19 cellular contexts compared by ENCODE assay signal in genomic region chr4:2497324-2497723, GRCh38. TPM values are rescaled to one million over a fixed set of nuclear protein-coding genes. Genes with fewer than 3 reads are reported as not detected.
DNase-seq lines count a peak whose midpoint lies in the region; ATAC-seq, FAIRE-seq and TF ChIP-seq lines count a peak whose summit lies in the region.
"Had no signal": no experiment of that assay in that cellular context is flagged by ENCODE, and none has a peak within 500 bp of the region (broad histone marks: within the 10 kb centered on the region; RNA-seq: fewer than 3 reads in every experiment).

No MANE protein-coding gene starts in this region.

- H3K36me3 ChIP-seq in OCI-LY3 (replicated peaks; ENCODE audit: low read depth, low read length) (peaks cover 54% of the 10 kb centered on the region), lower lobe of right lung (peaks cover 92% of the 10 kb centered on the region), ascending aorta (peaks cover 48 to 82% of the 10 kb centered on the region in 2 donors), breast epithelium (no peaks in the 10 kb centered on the region)

- H3K9me3 ChIP-seq in OCI-LY3 (ENCODE audit: insufficient read depth, low read length) (no peaks in the 10 kb centered on the region), lower lobe of right lung (no peaks in the 10 kb centered on the region), ascending aorta (peaks cover 0 to 9% of the 10 kb centered on the region in 2 donors), breast epithelium (no peaks in the 10 kb centered on the region)
- H3K9me3 ChIP-seq: A549, MG63, Peyer's patch had no signal

- intact Hi-C loops in natural killer cell (cut with micrococcal nuclease): no loop called here
- intact Hi-C loops in lower lobe of right lung (cut with DNase I): no loop called here
- intact Hi-C loops in ascending aorta (cut with DNase I): no loop called here
- intact Hi-C loops in breast epithelium (cut with DNase I; ENCODE audit: low total_unique reads): no loop called here

- H3K4me3 Mint-ChIP-seq in natural killer cell (no peak overlapping the region), naive B cell (peak overlapping the region in 6 of 8 donors; percentile 24 to 82 (median 60))
- no peak overlapping the region for H3K4me3 Mint-ChIP-seq in natural killer cell treated with Interleukin-12 subunit alpha and Interleukin-12 subunit beta and Interleukin-15 and Interleukin-18, amount 100 ng/mL, for 72 hours

- no peak for ATAC-seq in natural killer cell
- ATAC-seq in natural killer cell treated with Interleukin-12 subunit alpha and Interleukin-12 subunit beta and Interleukin-15 and Interleukin-18, amount 100 ng/mL, for 72 hours: no peak
- peak; percentile 18 to 30 for ATAC-seq in naive B cell (ENCODE audit: low read depth in 2 of 2)
- ATAC-seq in lower lobe of right lung: no peak
- ATAC-seq: A549 had no signal

- H3K4me1 ChIP-seq in OCI-LY3 (ENCODE audit: low read length) (peaks cover 32% of the 10 kb centered on the region), lower lobe of right lung (peaks cover 19% of the 10 kb centered on the region), ascending aorta (peaks cover 0 to 3% of the 10 kb centered on the region in 2 donors), breast epithelium (no peaks in the 10 kb centered on the region)
- H3K4me1 ChIP-seq: A549 had no signal

- peaks cover 68% of the 10 kb centered on the region for H3K79me2 ChIP-seq in OCI-LY3 (ENCODE audit: low read length)

- TF ChIP-seq CTCF in natural killer cell (IDR thresholded peaks at IDR 0.05): no peak
- TF ChIP-seq CTCF in OCI-LY3 (IDR thresholded peaks at IDR 0.05; ENCODE audit: low read depth, low read length): no peak
- no peak for TF ChIP-seq CTCF in lower lobe of right lung (IDR thresholded peaks at IDR 0.05)
- no peak for TF ChIP-seq CTCF in ascending aorta (IDR thresholded peaks at IDR 0.05)
- TF ChIP-seq CTCF in breast epithelium (IDR thresholded peaks at IDR 0.05): no peak

- H3K27me3 Mint-ChIP-seq in natural killer cell (ENCODE audit: low read depth in 2 of 2) (no peaks in the 10 kb centered on the region), naive B cell (no peaks in the 10 kb centered on the region)
- H3K27me3 Mint-ChIP-seq in natural killer cell treated with Interleukin-12 subunit alpha and Interleukin-12 subunit beta and Interleukin-15 and Interleukin-18, amount 100 ng/mL, for 72 hours: no peaks in the 10 kb centered on the region
- H3K27me3 Mint-ChIP-seq: CD4-positive, CD25-positive, alpha-beta regulatory T cell had no signal

- H3K4me1 Mint-ChIP-seq in natural killer cell (peaks cover 20 to 23% of the 10 kb centered on the region in 2 donors), naive B cell (peaks cover 29 to 36% (median 36%) of the 10 kb centered on the region in 3 donors)
- peaks cover 14 to 32% of the 10 kb centered on the region in 2 donors for H3K4me1 Mint-ChIP-seq in natural killer cell treated with Interleukin-12 subunit alpha and Interleukin-12 subunit beta and Interleukin-15 and Interleukin-18, amount 100 ng/mL, for 72 hours (ENCODE audit: low read depth in 2 of 2)

- H3K4me2 ChIP-seq in OCI-LY3 (ENCODE audit: low read length): peak overlapping the region; percentile 34
- H3K4me2 ChIP-seq: A549, KMS-11 had no signal

- H3K4me3 ChIP-seq in OCI-LY3 (ENCODE audit: low read length) (no peak overlapping the region), lower lobe of right lung (no peak overlapping the region), ascending aorta (no peak overlapping the region), breast epithelium (no peak overlapping the region)
- H3K4me3 ChIP-seq: A549, MG63, Peyer's patch had no signal

- H3K9me3 Mint-ChIP-seq in natural killer cell (no peaks in the 10 kb centered on the region), naive B cell (peaks cover 0 to 2% (median 0%) of the 10 kb centered on the region in 7 donors)
- H3K9me3 Mint-ChIP-seq in natural killer cell treated with Interleukin-12 subunit alpha and Interleukin-12 subunit beta and Interleukin-15 and Interleukin-18, amount 100 ng/mL, for 72 hours: no peaks in the 10 kb centered on the region
- H3K9me3 Mint-ChIP-seq: CD4-positive, CD25-positive, alpha-beta regulatory T cell had no signal

- H2AFZ ChIP-seq in OCI-LY3 (ENCODE audit: low read depth, low read length): no peak overlapping the region

- peak overlapping the region; percentile 48 for H3K27ac ChIP-seq in OCI-LY3 (ENCODE audit: low read length)
- no peak overlapping the region for H3K27ac ChIP-seq in lower lobe of right lung
- no peak overlapping the region for H3K27ac ChIP-seq in ascending aorta
- H3K27ac ChIP-seq in breast epithelium: no peak overlapping the region
- H3K27ac ChIP-seq: A549, KMS-11 had no signal

- no peaks in the 10 kb centered on the region for H3K27me3 ChIP-seq in OCI-LY3 (ENCODE audit: low read depth, low read length)
- no peaks in the 10 kb centered on the region for H3K27me3 ChIP-seq in lower lobe of right lung (ENCODE audit: low read depth)
- no peaks in the 10 kb centered on the region for H3K27me3 ChIP-seq in ascending aorta
- no peaks in the 10 kb centered on the region for H3K27me3 ChIP-seq in breast epithelium
- H3K27me3 ChIP-seq: MG63, Peyer's patch had no signal

- no peak overlapping the region for H3K9ac ChIP-seq in OCI-LY3 (ENCODE audit: low read length)
- H3K9ac ChIP-seq: KMS-11 had no signal

- FAIRE-seq in urothelium cell line (lab: Jason Lieb, UNC): no peak
- FAIRE-seq: A549 had no signal

- no peak for TF ChIP-seq POLR2A in breast epithelium (IDR thresholded peaks at IDR 0.05)

- H4K20me1 ChIP-seq in OCI-LY3 (ENCODE audit: insufficient read depth, low read length): peaks cover 77% of the 10 kb centered on the region

- H3K36me3 Mint-ChIP-seq in natural killer cell (no peaks in the 10 kb centered on the region), naive B cell (peaks cover 8 to 15% of the 10 kb centered on the region in 2 donors)
- H3K36me3 Mint-ChIP-seq in natural killer cell treated with Interleukin-12 subunit alpha and Interleukin-12 subunit beta and Interleukin-15 and Interleukin-18, amount 100 ng/mL, for 72 hours: peaks cover 7% of the 10 kb centered on the region

- H3K27ac Mint-ChIP-seq in natural killer cell: peak overlapping the region; percentile 2 to 66
- H3K27ac Mint-ChIP-seq in natural killer cell treated with Interleukin-12 subunit alpha and Interleukin-12 subunit beta and Interleukin-15 and Interleukin-18, amount 100 ng/mL, for 72 hours: peak overlapping the region in 1 of 2 donors; percentile 33
- H3K27ac Mint-ChIP-seq in naive B cell: peak overlapping the region; percentile 56 to 95 (median 84)

- DNase-seq in natural killer cell (no peak), naive B cell (no peak), lower lobe of right lung (no peak), urothelium cell line (ENCODE audit: low spot score) (no peak), ascending aorta (ENCODE audit: low spot score in 2 of 2) (no peak), breast epithelium (ENCODE audit: low spot score in 2 of 2) (no peak)
- no peak for DNase-seq in natural killer cell treated with Interleukin-12 subunit alpha and Interleukin-12 subunit beta and Interleukin-15 and Interleukin-18, amount 100 ng/mL, for 72 hours (ENCODE audit: low spot score)
- DNase-seq: CD4-positive, CD25-positive, alpha-beta regulatory T cell; GF-D8; H7; MG63; NCI-H1105 treated with DMSO at 0.1 percent for 48 hours; NCI-H187; NCI-H446; SHP77 had no signal

RNA-seq across cellular contexts. Expression of gene RNF4, which starts 28.4 kb away (rescaled TPM):
- total RNA-seq in natural killer cell (100 to 1,000 TPM; 103 to 130 (median 123) TPM), lower lobe of right lung (39.3 TPM), ascending aorta (19.3 TPM), breast epithelium (10 to 100 TPM; 35.7 to 52.7 (median 40.8) TPM)
- 100 to 1,000 TPM; 112 to 136 TPM for total RNA-seq in natural killer cell treated with Interleukin-12 subunit alpha and Interleukin-12 subunit beta and Interleukin-15 and Interleukin-18, amount 100 ng/mL, for 72 hours
- 10 to 100 TPM; 48.9 to 87.9 (median 64.8) TPM for polyA plus RNA-seq in naive B cell (ENCODE audit: low read depth in 6 of 6)

RNA-seq across cellular contexts. Expression of gene FAM193A, which starts 39.1 kb away (rescaled TPM):
- total RNA-seq in natural killer cell (10 to 100 TPM; 39.4 to 49.3 (median 48.1) TPM), lower lobe of right lung (26.1 TPM), ascending aorta (30.9 TPM), breast epithelium (10 to 100 TPM; 24.5 to 26.5 (median 24.7) TPM)
- total RNA-seq in natural killer cell treated with Interleukin-12 subunit alpha and Interleukin-12 subunit beta and Interleukin-15 and Interleukin-18, amount 100 ng/mL, for 72 hours: 10 to 100 TPM; 28.0 to 50.9 TPM
- polyA plus RNA-seq in naive B cell (ENCODE audit: low read depth in 6 of 6): 1 to 10 TPM; 1.5 to 5.9 (median 2.2) TPM

Comparison
In these comparisons a context has a peak if more than half of its experiments do, and no peak if none do; other contexts are left out.
1. ATAC-seq: peak in naive B cell (2 of 2); none in natural killer cell (0 of 3), natural killer cell treated with Interleukin-12 subunit alpha and Interleukin-12 subunit beta and Interleukin-15 and Interleukin-18, amount 100 ng/mL, for 72 hours (0 of 2) and lower lobe of right lung (0 of 2).
2. H3K4me3 Mint-ChIP-seq: peak in naive B cell (6 of 8); none in natural killer cell (single experiment) and natural killer cell treated with Interleukin-12 subunit alpha and Interleukin-12 subunit beta and Interleukin-15 and Interleukin-18, amount 100 ng/mL, for 72 hours (single experiment).